19 cellular contexts compared by ENCODE assay signal in genomic region chr9:134347996-134348395, GRCh38.
"Had no signal": no experiment of that assay in that cellular context is flagged by ENCODE, and none has a peak within 500 bp of the region (broad histone marks: within the 10 kb centered on the region; RNA-seq: fewer than 3 reads in every experiment).

No MANE protein-coding gene starts in this region.

- H3K27ac ChIP-seq: body of pancreas, epithelial cell of prostate, ovary, thyroid gland had no signal

- FAIRE-seq: frontal cortex, urothelium cell line had no signal

- H3K4me3 Mint-ChIP-seq: activated CD8-positive, alpha-beta memory T cell treated with anti-CD3 and anti-CD28 coated beads, Interleukin-2, amount 10 ng/mL, durations not matched to agents 7 days and 5 days; activated T-cell treated with anti-CD3 and anti-CD28 coated beads, Interleukin-2, amount 50 U/mL, for 24 hours; central memory CD8-positive, alpha-beta T cell; mesothelial cell of epicardium; neural crest cell; stimulated activated effector memory CD8-positive, alpha-beta T cell treated with anti-CD3 and anti-CD28 coated beads, Interleukin-12 subunit alpha, Interleukin-12 subunit beta, amount 100 ng/mL, for 72 hours had no signal

- ATAC-seq: activated CD8-positive, alpha-beta memory T cell treated with anti-CD3 and anti-CD28 coated beads, Interleukin-2, amount 10 ng/mL, durations not matched to agents 7 days and 5 days; body of pancreas; left colon; stimulated activated effector memory CD8-positive, alpha-beta T cell treated with anti-CD3 and anti-CD28 coated beads, Interleukin-12 subunit alpha, Interleukin-12 subunit beta, amount 100 ng/mL, for 72 hours had no signal

- H3K36me3 ChIP-seq: adrenal gland, ovary, thyroid gland had no signal

- H3K4me3 ChIP-seq: adrenal gland, body of pancreas, lung, ovary, thyroid gland had no signal

- DNase-seq: activated CD4-positive, alpha-beta T cell treated with anti-CD3 and anti-CD28 coated beads, Interleukin-2, amount 50 U/mL, for 48 hours; activated CD8-positive, alpha-beta memory T cell treated with anti-CD3 and anti-CD28 coated beads, Interleukin-2, amount 10 ng/mL, durations not matched to agents 7 days and 5 days; activated naive CD4-positive, alpha-beta T cell treated with anti-CD3 and anti-CD28 coated beads, Interleukin-2, amount 50 U/mL, for 16 hours; activated T-cell treated with anti-CD3 and anti-CD28 coated beads, Interleukin-2, amount 50 U/mL, for 24 hours; adrenal gland; body of pancreas; effector CD8-positive, alpha-beta T cell; left colon; ovary; T1000; thyroid gland had no signal

- H3K36me3 Mint-ChIP-seq: activated CD8-positive, alpha-beta memory T cell treated with anti-CD3 and anti-CD28 coated beads, Interleukin-2, amount 10 ng/mL, durations not matched to agents 7 days and 5 days; mesothelial cell of epicardium; stimulated activated effector memory CD8-positive, alpha-beta T cell treated with anti-CD3 and anti-CD28 coated beads, Interleukin-12 subunit alpha, Interleukin-12 subunit beta, amount 100 ng/mL, for 72 hours had no signal

- H3K27me3 Mint-ChIP-seq: activated CD8-positive, alpha-beta memory T cell treated with anti-CD3 and anti-CD28 coated beads, Interleukin-2, amount 10 ng/mL, durations not matched to agents 7 days and 5 days; activated T-cell treated with anti-CD3 and anti-CD28 coated beads, Interleukin-2, amount 50 U/mL, for 24 hours; central memory CD8-positive, alpha-beta T cell had no signal

- H3K9me3 Mint-ChIP-seq: activated T-cell treated with anti-CD3 and anti-CD28 coated beads, Interleukin-2, amount 50 U/mL, for 24 hours; central memory CD8-positive, alpha-beta T cell; mesothelial cell of epicardium; neural crest cell; stimulated activated effector memory CD8-positive, alpha-beta T cell treated with anti-CD3 and anti-CD28 coated beads, Interleukin-12 subunit alpha, Interleukin-12 subunit beta, amount 100 ng/mL, for 72 hours had no signal

- H3K9me3 ChIP-seq: adrenal gland, body of pancreas, ovary, thyroid gland had no signal

- H3K27ac Mint-ChIP-seq: activated CD8-positive, alpha-beta memory T cell treated with anti-CD3 and anti-CD28 coated beads, Interleukin-2, amount 10 ng/mL, durations not matched to agents 7 days and 5 days; activated T-cell treated with anti-CD3 and anti-CD28 coated beads, Interleukin-2, amount 50 U/mL, for 24 hours; mesothelial cell of epicardium; stimulated activated effector memory CD8-positive, alpha-beta T cell treated with anti-CD3 and anti-CD28 coated beads, Interleukin-12 subunit alpha, Interleukin-12 subunit beta, amount 100 ng/mL, for 72 hours had no signal

- H3K27me3 ChIP-seq: adrenal gland, body of pancreas, ovary, thyroid gland had no signal
